Comparison of ENCODE assay signal across 19 cellular contexts in the genomic region with DNA sequence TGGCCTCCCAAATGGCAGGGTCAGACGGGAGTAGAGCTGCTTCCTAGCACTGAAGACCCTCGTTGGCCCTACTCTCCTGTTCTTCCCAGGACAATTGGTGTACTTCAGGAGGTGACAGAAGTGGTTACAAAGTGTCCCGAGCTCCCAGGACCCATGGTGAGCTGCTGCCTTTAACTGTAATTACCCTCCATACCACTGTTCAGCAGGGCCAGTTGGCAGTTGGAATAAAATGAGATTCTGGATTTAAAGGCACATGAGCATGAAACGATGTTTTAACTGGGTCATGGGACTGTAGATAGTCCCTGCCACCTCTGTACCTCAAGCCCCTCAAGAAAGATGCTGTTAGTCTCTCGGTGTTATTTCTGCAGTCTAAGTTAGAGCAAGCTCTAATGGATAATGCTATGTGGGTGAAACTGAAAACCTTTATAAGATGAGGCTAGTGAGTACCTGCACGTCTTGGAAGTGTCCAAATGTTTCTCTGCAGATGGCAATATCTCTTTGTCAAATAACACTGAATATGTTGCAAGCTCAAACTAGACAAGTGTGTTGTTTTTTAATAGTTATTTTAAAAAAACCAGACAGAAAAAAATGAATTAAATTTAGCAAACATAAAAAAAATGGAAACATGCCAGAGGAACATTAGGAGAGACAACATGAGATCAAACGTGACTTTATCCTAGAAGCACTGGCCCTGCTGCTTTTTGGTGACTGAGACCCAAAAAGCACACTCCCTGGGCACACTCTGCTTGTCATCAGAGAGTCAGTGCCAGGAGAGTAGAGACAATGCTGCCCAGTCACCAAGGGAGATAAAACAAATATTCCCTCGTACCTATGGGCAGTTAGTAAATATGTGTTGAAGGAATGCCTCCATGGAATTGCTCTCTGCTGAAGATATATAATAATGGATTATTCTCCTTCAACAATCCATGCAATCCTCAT.
DNase-seq lines count a peak whose midpoint lies in the region; ATAC-seq and TF ChIP-seq lines count a peak whose summit lies in the region.
"Had no signal": no experiment of that assay in that cellular context is flagged by ENCODE, and none has a peak within 500 bp of the region (broad histone marks: within the 10 kb centered on the region; RNA-seq: fewer than 3 reads in every experiment).

No MANE protein-coding gene starts in this region.

- peak; percentile 72 to 88 (median 82) for ATAC-seq in heart left ventricle
- no peak for ATAC-seq in GM21381 (IDR thresholded peaks at IDR 0.05; ENCODE audit: unreplicated experiment)
- ATAC-seq in GM19023 (IDR thresholded peaks at IDR 0.05; ENCODE audit: unreplicated experiment): no peak
- ATAC-seq: HepG2; naive thymus-derived CD8-positive, alpha-beta T cell had no signal

- H3K4me3 ChIP-seq in heart left ventricle: no peak overlapping the region
- H3K4me3 ChIP-seq: HAP-1 had no signal

- 55 to 65% (median 61%) methylated on average over 7 to 8 of the region's 8 CpGs for WGBS in heart left ventricle, 4 donors

- peaks cover 0 to 4% (median 0%) of the 10 kb centered on the region in 12 donors for H3K9me3 ChIP-seq in heart left ventricle
- H3K9me3 ChIP-seq: HAP-1 had no signal

- H3K27me3 ChIP-seq in heart left ventricle: no peaks in the 10 kb centered on the region

- TF ChIP-seq CTCF in heart left ventricle (IDR thresholded peaks at IDR 0.05): no peak

- DNase-seq in COLO668 (lab: John Stamatoyannopoulos, UW; ENCODE audit: unreplicated experiment) (peak; percentile 63), DMS 273 treated with DMSO at 0.1 percent for 48 hours (lab: John Stamatoyannopoulos, UW) (peak; percentile 18), NCI-H345 treated with DMSO at 0.1 percent for 48 hours (lab: John Stamatoyannopoulos, UW; ENCODE audit: unreplicated experiment) (peak; percentile 29), heart left ventricle (no peak), NCI-H2227 (lab: John Stamatoyannopoulos, UW; ENCODE audit: unreplicated experiment) (no peak)
- DNase-seq: activated CD4-positive, CD25-positive, alpha-beta regulatory T cell treated with anti-CD3 and anti-CD28 coated beads, Interleukin-2, amount 50 U/mL, for 72 hours; activated gamma-delta T cell; activated T-cell treated with anti-CD3 and anti-CD28 coated beads, Interleukin-2, amount 50 U/mL, for 1 hour; immature natural killer cell; naive thymus-derived CD8-positive, alpha-beta T cell; NCI-H1105; NCI-H2227 treated with DMSO at 0.1 percent for 48 hours; SIG-M5 had no signal

- intact Hi-C loops in heart left ventricle (cut with DNase I): loop anchor here in 2 of 10 donors (10.0 kb wide), 2 partner anchors 102 to 112 kb away; no protein-coding TSS in a partner anchor

- H3K27ac ChIP-seq in heart left ventricle: no peak overlapping the region
- H3K27ac ChIP-seq: epithelial cell of prostate, HL-60 had no signal

- no peak for TF ChIP-seq POLR2A in heart left ventricle (IDR thresholded peaks at IDR 0.05)

- H3K4me1 ChIP-seq in heart left ventricle: peaks cover 0 to 13% (median 2%) of the 10 kb centered on the region in 12 donors
- H3K4me1 ChIP-seq: HAP-1 had no signal

- no peaks in the 10 kb centered on the region for H3K36me3 ChIP-seq in heart left ventricle
- H3K36me3 ChIP-seq: HAP-1 had no signal

Comparison
In these comparisons a context has a peak if more than half of its experiments do, and no peak if none do; other contexts are left out.
1. DNase-seq: peak in COLO668 (single experiment), DMS 273 treated with DMSO at 0.1 percent for 48 hours (single experiment) and NCI-H345 treated with DMSO at 0.1 percent for 48 hours (single experiment); none in heart left ventricle (0 of 5) and NCI-H2227 (single experiment).
2. ATAC-seq: peak in heart left ventricle (4 of 4); none in GM21381 (single experiment) and GM19023 (single experiment).